ENCODE assay signal across 1 cellular context in the genomic region with DNA sequence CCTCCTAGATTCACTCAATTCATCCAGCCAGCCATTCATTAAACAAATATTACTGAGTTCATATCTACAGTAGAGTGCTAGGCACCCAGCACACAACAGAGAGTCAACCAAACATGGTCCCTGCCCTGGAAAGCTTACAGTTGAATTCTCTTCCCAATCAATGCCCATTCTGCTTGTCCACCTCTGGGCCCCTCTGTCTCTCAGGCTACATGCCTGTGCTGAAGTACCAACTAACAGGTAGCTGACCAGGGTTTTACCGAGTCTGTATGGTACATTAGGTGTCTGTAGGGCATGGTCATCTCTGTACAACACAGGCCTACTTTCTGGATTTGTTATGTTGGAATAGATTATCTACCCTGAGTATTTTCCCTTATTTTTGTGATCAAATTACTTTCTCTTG.
TF ChIP-seq lines count a peak whose summit lies in the region.

No MANE protein-coding gene starts in this region.

TF ChIP-seq in HepG2, 621 proteins besides CTCF, POLR2A, EP300 and RAD21:
- TF ChIP-seq ZNF383 (CRISPR knock-in tag; IDR thresholded peaks at IDR 0.05; ENCODE audit: borderline replicate concordance) (no peak), MAFF (IDR thresholded peaks at IDR 0.05; ENCODE audit: low read depth, low read length) (no peak), POLR2G (IDR thresholded peaks at IDR 0.05; ENCODE audit: low read depth, low read length) (peak; percentile 36; the same call in 1 of the 2 replicates), RBM22 (optimal IDR thresholded peaks at IDR 0.05; ENCODE audit: low read length) (peak; percentile 95)
- TF ChIP-seq, protein P1, sequence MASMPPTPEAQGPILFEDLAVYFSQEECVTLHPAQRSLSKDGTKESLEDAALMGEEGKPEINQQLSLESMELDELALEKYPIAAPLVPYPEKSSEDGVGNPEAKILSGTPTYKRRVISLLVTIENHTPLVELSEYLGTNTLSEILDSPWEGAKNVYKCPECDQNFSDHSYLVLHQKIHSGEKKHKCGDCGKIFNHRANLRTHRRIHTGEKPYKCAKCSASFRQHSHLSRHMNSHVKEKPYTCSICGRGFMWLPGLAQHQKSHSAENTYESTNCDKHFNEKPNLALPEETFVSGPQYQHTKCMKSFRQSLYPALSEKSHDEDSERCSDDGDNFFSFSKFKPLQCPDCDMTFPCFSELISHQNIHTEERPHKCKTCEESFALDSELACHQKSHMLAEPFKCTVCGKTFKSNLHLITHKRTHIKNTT (CRISPR knock-in tag; IDR thresholded peaks at IDR 0.05): no peak
TF ChIP-seq in HepG2: peak in this region for 2.
